In the genomic region with DNA sequence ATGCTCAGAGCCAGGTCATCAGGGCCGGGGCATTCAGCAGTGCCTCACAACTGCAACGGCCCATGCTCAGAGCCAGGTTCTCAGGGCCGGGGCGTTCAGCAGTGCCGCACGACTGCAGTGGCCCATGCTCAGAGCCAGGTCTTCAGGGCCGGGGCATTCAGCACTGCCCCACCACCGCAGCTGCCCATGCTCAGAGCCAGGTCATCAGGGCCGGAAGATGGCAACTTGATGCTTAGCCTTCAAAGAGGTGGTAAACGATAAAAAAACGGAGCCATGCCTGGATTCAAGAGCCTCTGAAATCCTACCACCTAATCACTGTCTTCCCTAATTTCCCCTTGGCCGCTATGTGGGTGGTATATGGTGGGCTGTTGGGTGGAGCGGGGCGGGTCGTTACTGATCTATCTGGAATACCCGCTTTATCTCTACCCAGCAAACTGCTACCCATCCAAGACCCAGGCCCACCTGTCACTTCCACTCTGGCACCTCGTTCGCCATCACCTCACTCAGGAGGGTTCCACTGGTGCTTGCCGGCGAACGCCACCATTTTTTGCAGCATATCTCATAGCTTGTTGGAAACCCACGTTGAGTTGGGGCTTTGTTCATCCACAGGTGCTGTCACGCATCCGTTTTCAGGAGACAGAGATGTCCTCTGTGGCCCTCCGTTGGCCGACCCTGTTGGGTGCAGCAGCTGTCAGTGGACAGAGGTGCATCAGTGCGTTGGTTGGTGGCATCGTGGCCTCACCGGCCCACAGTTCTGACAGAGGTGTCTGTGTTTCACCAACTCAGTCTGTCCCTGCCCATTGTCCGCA, we compare ENCODE assay signal across 1 cellular context.
TF ChIP-seq lines count a peak whose summit lies in the region.

No MANE protein-coding gene starts in this region.

TF ChIP-seq in H1, 55 proteins besides CTCF, POLR2A, EP300 and RAD21:
- no peak for TF ChIP-seq SP1 (IDR thresholded peaks at IDR 0.05; ENCODE audit: low read depth, low read length)
- TF ChIP-seq RFX5 (IDR thresholded peaks at IDR 0.05; ENCODE audit: borderline replicate concordance, low read depth, low read length), result no peak
- no peak for TF ChIP-seq GABPA (IDR thresholded peaks at IDR 0.05; ENCODE audit: borderline replicate concordance, insufficient read depth, low read length)
- no peak for TF ChIP-seq NRF1 (IDR thresholded peaks at IDR 0.05; ENCODE audit: low read depth, low read length)
- TF ChIP-seq CBX5 (IDR thresholded peaks at IDR 0.05; ENCODE audit: low read depth, low read length), result no peak
- TF ChIP-seq SIN3A (conservative IDR thresholded peaks at IDR 0.05 in 1 of 2, IDR thresholded peaks at IDR 0.05 in 1 of 2; ENCODE audit: low read depth in 1 of 2, low read length in 2 of 2), result no peak
- TF ChIP-seq RBBP5 (IDR thresholded peaks at IDR 0.05; ENCODE audit: borderline replicate concordance, low read depth, low read length), result no peak
- no peak for TF ChIP-seq KDM5A (IDR thresholded peaks at IDR 0.05; ENCODE audit: low read length)
- no peak for TF ChIP-seq BRCA1 (IDR thresholded peaks at IDR 0.05; ENCODE audit: low read depth, low read length)
- TF ChIP-seq SRF (IDR thresholded peaks at IDR 0.05; ENCODE audit: low read depth, low read length), result no peak
- no peak for TF ChIP-seq SP2 (IDR thresholded peaks at IDR 0.05; ENCODE audit: low read length)
- TF ChIP-seq, protein P1, sequence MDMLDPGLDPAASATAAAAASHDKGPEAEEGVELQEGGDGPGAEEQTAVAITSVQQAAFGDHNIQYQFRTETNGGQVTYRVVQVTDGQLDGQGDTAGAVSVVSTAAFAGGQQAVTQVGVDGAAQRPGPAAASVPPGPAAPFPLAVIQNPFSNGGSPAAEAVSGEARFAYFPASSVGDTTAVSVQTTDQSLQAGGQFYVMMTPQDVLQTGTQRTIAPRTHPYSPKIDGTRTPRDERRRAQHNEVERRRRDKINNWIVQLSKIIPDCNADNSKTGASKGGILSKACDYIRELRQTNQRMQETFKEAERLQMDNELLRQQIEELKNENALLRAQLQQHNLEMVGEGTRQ (IDR thresholded peaks at IDR 0.05; ENCODE audit: low read length), result no peak
- TF ChIP-seq, protein P2, sequence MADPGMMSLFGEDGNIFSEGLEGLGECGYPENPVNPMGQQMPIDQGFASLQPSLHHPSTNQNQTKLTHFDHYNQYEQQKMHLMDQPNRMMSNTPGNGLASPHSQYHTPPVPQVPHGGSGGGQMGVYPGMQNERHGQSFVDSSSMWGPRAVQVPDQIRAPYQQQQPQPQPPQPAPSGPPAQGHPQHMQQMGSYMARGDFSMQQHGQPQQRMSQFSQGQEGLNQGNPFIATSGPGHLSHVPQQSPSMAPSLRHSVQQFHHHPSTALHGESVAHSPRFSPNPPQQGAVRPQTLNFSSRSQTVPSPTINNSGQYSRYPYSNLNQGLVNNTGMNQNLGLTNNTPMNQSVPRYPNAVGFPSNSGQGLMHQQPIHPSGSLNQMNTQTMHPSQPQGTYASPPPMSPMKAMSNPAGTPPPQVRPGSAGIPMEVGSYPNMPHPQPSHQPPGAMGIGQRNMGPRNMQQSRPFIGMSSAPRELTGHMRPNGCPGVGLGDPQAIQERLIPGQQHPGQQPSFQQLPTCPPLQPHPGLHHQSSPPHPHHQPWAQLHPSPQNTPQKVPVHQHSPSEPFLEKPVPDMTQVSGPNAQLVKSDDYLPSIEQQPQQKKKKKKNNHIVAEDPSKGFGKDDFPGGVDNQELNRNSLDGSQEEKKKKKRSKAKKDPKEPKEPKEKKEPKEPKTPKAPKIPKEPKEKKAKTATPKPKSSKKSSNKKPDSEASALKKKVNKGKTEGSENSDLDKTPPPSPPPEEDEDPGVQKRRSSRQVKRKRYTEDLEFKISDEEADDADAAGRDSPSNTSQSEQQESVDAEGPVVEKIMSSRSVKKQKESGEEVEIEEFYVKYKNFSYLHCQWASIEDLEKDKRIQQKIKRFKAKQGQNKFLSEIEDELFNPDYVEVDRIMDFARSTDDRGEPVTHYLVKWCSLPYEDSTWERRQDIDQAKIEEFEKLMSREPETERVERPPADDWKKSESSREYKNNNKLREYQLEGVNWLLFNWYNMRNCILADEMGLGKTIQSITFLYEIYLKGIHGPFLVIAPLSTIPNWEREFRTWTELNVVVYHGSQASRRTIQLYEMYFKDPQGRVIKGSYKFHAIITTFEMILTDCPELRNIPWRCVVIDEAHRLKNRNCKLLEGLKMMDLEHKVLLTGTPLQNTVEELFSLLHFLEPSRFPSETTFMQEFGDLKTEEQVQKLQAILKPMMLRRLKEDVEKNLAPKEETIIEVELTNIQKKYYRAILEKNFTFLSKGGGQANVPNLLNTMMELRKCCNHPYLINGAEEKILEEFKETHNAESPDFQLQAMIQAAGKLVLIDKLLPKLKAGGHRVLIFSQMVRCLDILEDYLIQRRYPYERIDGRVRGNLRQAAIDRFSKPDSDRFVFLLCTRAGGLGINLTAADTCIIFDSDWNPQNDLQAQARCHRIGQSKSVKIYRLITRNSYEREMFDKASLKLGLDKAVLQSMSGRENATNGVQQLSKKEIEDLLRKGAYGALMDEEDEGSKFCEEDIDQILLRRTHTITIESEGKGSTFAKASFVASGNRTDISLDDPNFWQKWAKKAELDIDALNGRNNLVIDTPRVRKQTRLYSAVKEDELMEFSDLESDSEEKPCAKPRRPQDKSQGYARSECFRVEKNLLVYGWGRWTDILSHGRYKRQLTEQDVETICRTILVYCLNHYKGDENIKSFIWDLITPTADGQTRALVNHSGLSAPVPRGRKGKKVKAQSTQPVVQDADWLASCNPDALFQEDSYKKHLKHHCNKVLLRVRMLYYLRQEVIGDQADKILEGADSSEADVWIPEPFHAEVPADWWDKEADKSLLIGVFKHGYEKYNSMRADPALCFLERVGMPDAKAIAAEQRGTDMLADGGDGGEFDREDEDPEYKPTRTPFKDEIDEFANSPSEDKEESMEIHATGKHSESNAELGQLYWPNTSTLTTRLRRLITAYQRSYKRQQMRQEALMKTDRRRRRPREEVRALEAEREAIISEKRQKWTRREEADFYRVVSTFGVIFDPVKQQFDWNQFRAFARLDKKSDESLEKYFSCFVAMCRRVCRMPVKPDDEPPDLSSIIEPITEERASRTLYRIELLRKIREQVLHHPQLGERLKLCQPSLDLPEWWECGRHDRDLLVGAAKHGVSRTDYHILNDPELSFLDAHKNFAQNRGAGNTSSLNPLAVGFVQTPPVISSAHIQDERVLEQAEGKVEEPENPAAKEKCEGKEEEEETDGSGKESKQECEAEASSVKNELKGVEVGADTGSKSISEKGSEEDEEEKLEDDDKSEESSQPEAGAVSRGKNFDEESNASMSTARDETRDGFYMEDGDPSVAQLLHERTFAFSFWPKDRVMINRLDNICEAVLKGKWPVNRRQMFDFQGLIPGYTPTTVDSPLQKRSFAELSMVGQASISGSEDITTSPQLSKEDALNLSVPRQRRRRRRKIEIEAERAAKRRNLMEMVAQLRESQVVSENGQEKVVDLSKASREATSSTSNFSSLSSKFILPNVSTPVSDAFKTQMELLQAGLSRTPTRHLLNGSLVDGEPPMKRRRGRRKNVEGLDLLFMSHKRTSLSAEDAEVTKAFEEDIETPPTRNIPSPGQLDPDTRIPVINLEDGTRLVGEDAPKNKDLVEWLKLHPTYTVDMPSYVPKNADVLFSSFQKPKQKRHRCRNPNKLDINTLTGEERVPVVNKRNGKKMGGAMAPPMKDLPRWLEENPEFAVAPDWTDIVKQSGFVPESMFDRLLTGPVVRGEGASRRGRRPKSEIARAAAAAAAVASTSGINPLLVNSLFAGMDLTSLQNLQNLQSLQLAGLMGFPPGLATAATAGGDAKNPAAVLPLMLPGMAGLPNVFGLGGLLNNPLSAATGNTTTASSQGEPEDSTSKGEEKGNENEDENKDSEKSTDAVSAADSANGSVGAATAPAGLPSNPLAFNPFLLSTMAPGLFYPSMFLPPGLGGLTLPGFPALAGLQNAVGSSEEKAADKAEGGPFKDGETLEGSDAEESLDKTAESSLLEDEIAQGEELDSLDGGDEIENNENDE (IDR thresholded peaks at IDR 0.05; ENCODE audit: insufficient replicate concordance, low read length), result no peak
